Comparison of ENCODE assay signal across 11 cellular contexts in the genomic region with DNA sequence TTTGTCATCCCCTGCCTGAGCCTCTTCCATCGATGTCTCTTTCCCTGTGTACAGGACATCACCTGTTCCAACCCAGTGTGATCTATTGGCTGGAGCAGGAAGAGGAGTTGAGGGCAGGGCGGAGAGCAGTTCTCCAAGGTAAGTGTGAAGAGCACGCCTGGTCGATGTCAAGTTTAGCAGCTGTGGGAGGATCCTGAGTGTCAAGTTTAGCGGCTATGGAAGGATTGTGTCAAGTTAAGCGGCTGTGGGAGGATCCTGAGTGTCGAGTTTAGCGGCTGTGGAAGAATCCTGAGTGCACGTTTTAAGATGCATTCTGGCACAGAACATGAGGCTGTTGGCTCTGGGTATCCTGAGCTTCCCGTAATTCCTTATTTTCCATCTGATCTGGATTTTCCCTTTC. TPM values are rescaled to one million over a fixed set of nuclear protein-coding genes. Genes with fewer than 3 reads are reported as not detected.
"Had no signal": no experiment of that assay in that cellular context is flagged by ENCODE, and none has a peak within 500 bp of the region (broad histone marks: within the 10 kb centered on the region; RNA-seq: fewer than 3 reads in every experiment).

No MANE protein-coding gene starts in this region.

- H3K27me3 Mint-ChIP-seq: IgD-negative memory B cell had no signal

- H3K27ac ChIP-seq: GM23248, HL-60 had no signal

- H3K9ac ChIP-seq: GM23248 had no signal

- DNase-seq: GM23248, GOT3, H7, HFFc6 had no signal

- ATAC-seq: HCT116, HepG2 had no signal

- H3K4me1 ChIP-seq: HAP-1 had no signal

- H2AFZ ChIP-seq: GM23248 had no signal

- H3K27ac Mint-ChIP-seq: HFFc6, IgD-negative memory B cell had no signal

- FAIRE-seq: HepG2 had no signal

- H3K4me3 Mint-ChIP-seq: HFFc6 had no signal

- H3K4me3 ChIP-seq: GM23248, HAP-1 had no signal

RNA-seq across cellular contexts. Expression of gene SLC22A31, which starts 24.3 kb away (rescaled TPM):
- total RNA-seq: GM23248, H4, HFFc6, HT1080 had no signal
- polyA plus RNA-seq: GM23248, IgD-negative memory B cell had no signal

RNA-seq across cellular contexts. Expression of gene CDH15, which starts 53.1 kb away (rescaled TPM):
- total RNA-seq: GM23248, HT1080 had no signal
- polyA plus RNA-seq: IgD-negative memory B cell had no signal
